In the genomic region with DNA sequence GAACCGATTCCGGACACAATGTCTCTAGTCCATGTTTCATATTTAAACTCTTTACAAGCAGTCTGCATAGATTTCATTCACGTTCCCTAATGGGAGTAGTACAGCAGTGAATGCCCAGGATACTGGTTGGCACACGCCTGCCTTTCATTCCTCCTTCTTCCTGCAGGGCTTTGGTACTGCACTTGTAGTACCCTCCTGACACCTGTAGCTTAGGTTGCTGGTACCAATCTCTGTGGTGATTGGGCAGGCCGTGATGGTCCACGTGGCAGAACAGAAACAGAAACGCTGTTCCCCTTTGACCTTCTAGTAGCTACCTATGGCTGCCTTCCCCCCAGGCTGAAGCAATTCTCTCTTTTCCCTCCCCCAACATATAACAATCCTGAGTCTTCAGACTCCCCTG, we compare ENCODE assay signal across 11 cellular contexts.
"Had no signal": no experiment of that assay in that cellular context is flagged by ENCODE, and none has a peak within 500 bp of the region (broad histone marks: within the 10 kb centered on the region; RNA-seq: fewer than 3 reads in every experiment).

No MANE protein-coding gene starts in this region.

- H3K36me3 ChIP-seq: HAP-1 had no signal

- H3K4me3 ChIP-seq: GM23248, GM23338, HAP-1 had no signal

- H2AFZ ChIP-seq: GM23248, GM23338 had no signal

- H3K4me1 ChIP-seq: HAP-1 had no signal

- ATAC-seq: GM23338, HCT116 had no signal

- FAIRE-seq: H1, H54 had no signal

- H3K27ac ChIP-seq: GM23248 had no signal

- H3K9me3 ChIP-seq: HAP-1 had no signal

- DNase-seq: GM23248, GOT3, H7, H9, HCEC 1CT, HFFc6 had no signal

- H3K9ac ChIP-seq: GM23248 had no signal

- H3K4me2 ChIP-seq: GM23338 had no signal
